Comparison of ENCODE assay signal across 15 cellular contexts in the genomic region with DNA sequence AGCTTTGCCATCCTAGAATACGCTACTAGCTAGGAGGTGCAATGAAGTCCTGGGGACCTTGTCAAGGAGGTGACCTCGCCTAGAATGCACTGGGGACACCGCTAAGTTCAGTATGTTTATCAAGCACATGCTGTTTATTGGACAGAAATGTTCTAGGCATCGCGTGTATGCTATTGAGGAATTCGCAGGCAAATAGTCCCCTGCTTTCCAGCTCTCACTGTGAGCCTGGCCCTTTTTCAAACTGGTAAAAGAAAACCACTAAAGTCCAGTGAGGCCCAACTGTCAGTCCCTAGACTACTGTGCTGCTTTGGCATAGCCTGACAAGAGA. TPM values are rescaled to one million over a fixed set of nuclear protein-coding genes. Genes with fewer than 3 reads are reported as not detected.
A peak's percentile ranks its signal among the peaks of the same experiment; 100 is the strongest.
DNase-seq lines count a peak whose midpoint lies in the region; ATAC-seq, FAIRE-seq and TF ChIP-seq lines count a peak whose summit lies in the region.
"Had no signal": no experiment of that assay in that cellular context is flagged by ENCODE, and none has a peak within 500 bp of the region (broad histone marks: within the 10 kb centered on the region; RNA-seq: fewer than 3 reads in every experiment).

No MANE protein-coding gene starts in this region.

- in situ Hi-C loops in HepG2 (cut with HindIII; ENCODE audit: extremely low pct_ligation_motif_present, low pct_unique_long_range_greater_than_20kb): no loop called here

- no peaks in the 10 kb centered on the region for H3K9me3 Mint-ChIP-seq in activated CD4-positive, alpha-beta memory T cell treated with anti-CD3 and anti-CD28 coated beads for 36 hours
- H3K9me3 Mint-ChIP-seq in memory B cell: no peaks in the 10 kb centered on the region

- H3K27me3 Mint-ChIP-seq in activated CD4-positive, alpha-beta memory T cell treated with anti-CD3 and anti-CD28 coated beads for 36 hours: no peaks in the 10 kb centered on the region
- H3K27me3 Mint-ChIP-seq in memory B cell: no peaks in the 10 kb centered on the region

- peak overlapping the region; percentile 37 for H3K4me3 Mint-ChIP-seq in activated CD4-positive, alpha-beta memory T cell treated with anti-CD3 and anti-CD28 coated beads for 36 hours
- H3K4me3 Mint-ChIP-seq in memory B cell: peak overlapping the region; percentile 57

- POLR2A ChIA-PET in HepG2 (lab: Yijun Ruan, JAX): interaction anchor here (2.1 to 3.0 kb wide), 3 partner anchors 11 to 124 kb away, joined by 7 to 14 read pairs (median 10); partner anchors contain the start of genes ERAL1, RPL23A and TLCD1
- POLR2A ChIA-PET in activated CD4-positive, alpha-beta memory T cell treated with anti-CD3 and anti-CD28 coated beads for 36 hours (lab: Charles Lee): interaction anchor here (0.5 kb wide), 1 partner anchor 14 kb away, joined by 3 read pairs; no protein-coding TSS in a partner anchor

- H3K27me3 ChIP-seq in HepG2 (ENCODE audit: control insufficient read depth in 1 of 2, insufficient read depth in 2 of 2, low read length in 2 of 2) (no peaks in the 10 kb centered on the region; a peak in 1 of 5 replicates), right lobe of liver (no peaks in the 10 kb centered on the region)

- H3K36me3 Mint-ChIP-seq in activated CD4-positive, alpha-beta memory T cell treated with anti-CD3 and anti-CD28 coated beads for 36 hours: no peaks in the 10 kb centered on the region
- no peaks in the 10 kb centered on the region for H3K36me3 Mint-ChIP-seq in memory B cell

- no peaks in the 10 kb centered on the region for H3K9me3 ChIP-seq in HepG2 (ENCODE audit: low read length)
- no peaks in the 10 kb centered on the region for H3K9me3 ChIP-seq in right lobe of liver

- CTCF ChIA-PET in HepG2 (lab: Yijun Ruan, JAX; ENCODE audit: low intra/inter-chr PET ratio, low total read pairs): no interaction called here
- CTCF ChIA-PET in activated CD4-positive, alpha-beta memory T cell treated with anti-CD3 and anti-CD28 coated beads for 36 hours (lab: Charles Lee): interaction anchor here (0.9 to 1.4 kb wide), 2 partner anchors 11 to 80 kb away, joined by 3 to 6 read pairs; no protein-coding TSS in a partner anchor

- H2AFZ ChIP-seq in HepG2 (ENCODE audit: low read length): no peak overlapping the region

- ATAC-seq in HepG2 (no peak), right lobe of liver (no peak), memory B cell (ENCODE audit: low read depth) (no peak), HG03520 (IDR thresholded peaks at IDR 0.05; ENCODE audit: unreplicated experiment) (no peak), GM21381 (IDR thresholded peaks at IDR 0.05; ENCODE audit: unreplicated experiment) (no peak), GM21528 (IDR thresholded peaks at IDR 0.05; ENCODE audit: low FRiP score, unreplicated experiment) (no peak)

- TF ChIP-seq POLR2A in HepG2 (IDR thresholded peaks at IDR 0.05; ENCODE audit: insufficient read depth in 1 of 2, low read depth in 2 of 2, low read length in 2 of 2) (no peak), right lobe of liver (IDR thresholded peaks at IDR 0.05) (no peak)

- H3K27ac ChIP-seq in HepG2 (ENCODE audit: extremely low read length, insufficient read depth, low read length) (no peak overlapping the region), right lobe of liver (no peak overlapping the region)
- H3K27ac ChIP-seq: KMS-11 had no signal

- H3K4me1 ChIP-seq in HepG2 (ENCODE audit: insufficient read depth, low read length) (peaks cover 20% of the 10 kb centered on the region), right lobe of liver (peaks cover 0 to 7% (median 0%) of the 10 kb centered on the region in 4 donors)

- no peak overlapping the region for H3K27ac Mint-ChIP-seq in activated CD4-positive, alpha-beta memory T cell treated with anti-CD3 and anti-CD28 coated beads for 36 hours
- no peak overlapping the region for H3K27ac Mint-ChIP-seq in memory B cell

- intact Hi-C loops in HepG2 (cut with micrococcal nuclease; ENCODE audit: unreplicated experiment): loop anchor here (2.0 to 5.0 kb wide), 3 partner anchors 36 to 81 kb away; no protein-coding TSS in a partner anchor
- intact Hi-C loops in right lobe of liver (cut with DNase I): no loop called here
- intact Hi-C loops in activated CD4-positive, alpha-beta memory T cell treated with anti-CD3 and anti-CD28 coated beads for 36 hours (cut with micrococcal nuclease): loop anchor here (2.0 kb wide), 1 partner anchor 117 kb away; the partner anchor contains the start of gene TLCD1

- WGBS in HepG2 (ENCODE audit: low lambda C conversion rate): 56% methylated on average over 5 of the region's 6 CpGs
- WGBS in right lobe of liver (ENCODE audit: insufficient coverage, low coverage, low lambda C conversion rate, missing lambda C conversion rate): 92% methylated on average over 6 of the region's 6 CpGs

- no peak for FAIRE-seq in HepG2 (lab: Jason Lieb, UNC)
- FAIRE-seq: frontal cortex, GM12891, RCC 7860 had no signal

- no peak overlapping the region for H3K9ac ChIP-seq in HepG2 (ENCODE audit: insufficient read depth, low read depth, low read length)
- H3K9ac ChIP-seq: KMS-11 had no signal

- TF ChIP-seq CTCF in HepG2 (CRISPR knock-in tag; IDR thresholded peaks at IDR 0.05) (no peak), right lobe of liver (IDR thresholded peaks at IDR 0.05) (no peak)

- H3K36me3 ChIP-seq in HepG2 (replicated peaks in 1 of 2; ENCODE audit: control insufficient read depth in 1 of 2, insufficient read depth in 2 of 2, low read length in 2 of 2) (no peaks in the 10 kb centered on the region), right lobe of liver (no peaks in the 10 kb centered on the region)

- TF ChIP-seq EP300 in HepG2 (IDR thresholded peaks at IDR 0.05; ENCODE audit: low read depth in 2 of 2, low read length in 2 of 2) (no peak), HepG2 (CRISPR knock-in tag; IDR thresholded peaks at IDR 0.05; ENCODE audit: borderline replicate concordance) (no peak)

- H3K4me2 ChIP-seq in HepG2 (ENCODE audit: low read depth, low read length): no peak overlapping the region

- BruUV-seq in HepG2 (replicated peaks; lab: Mats Ljungman, UMichigan): no TSS peak

- peaks cover 24% of the 10 kb centered on the region for H3K4me1 Mint-ChIP-seq in activated CD4-positive, alpha-beta memory T cell treated with anti-CD3 and anti-CD28 coated beads for 36 hours (ENCODE audit: low read depth)
- peaks cover 10% of the 10 kb centered on the region for H3K4me1 Mint-ChIP-seq in memory B cell

- no peak for DNase-seq in HepG2 (ENCODE audit: low spot score)
- DNase-seq in right lobe of liver: no peak
- no peak for DNase-seq in activated CD4-positive, alpha-beta memory T cell treated with anti-CD3 and anti-CD28 coated beads for 36 hours
- no peak for DNase-seq in memory B cell (ENCODE audit: low spot score in 2 of 2)
- no peak for DNase-seq in KG1 (lab: John Stamatoyannopoulos, UW)
- DNase-seq: effector CD8-positive, alpha-beta T cell; NCI-H1694 treated with DMSO at 0.1 percent for 48 hours; NCI-H524 treated with DMSO at 0.1 percent for 48 hours had no signal

- no peak for TF ChIP-seq RAD21 in HepG2 (CRISPR knock-in tag; IDR thresholded peaks at IDR 0.05)

- no peak overlapping the region for H3K4me3 ChIP-seq in HepG2 (replicated peaks in 1 of 3; ENCODE audit: insufficient read depth in 1 of 3, low read depth in 2 of 3, low read length in 3 of 3)
- no peak overlapping the region for H3K4me3 ChIP-seq in right lobe of liver

- H3K79me2 ChIP-seq in HepG2 (ENCODE audit: insufficient read depth, low read length): peaks cover 30% of the 10 kb centered on the region

- H4K20me1 ChIP-seq in HepG2 (ENCODE audit: insufficient read depth, low read length): no peaks in the 10 kb centered on the region

RNA-seq across cellular contexts. Expression of gene FAM222B, which starts 1.2 kb away (rescaled TPM):
- 3.5 and 4.7 TPM in 2 replicates for total RNA-seq in HepG2 (2016; rRNA removed; fragmentation: Illumina TruSeq; extraction: Trizol)
- 1.7 and 2.5 TPM in 2 replicates for total RNA-seq in HepG2 (2016; cell fraction: cytosol; rRNA removed; fragmentation: Illumina TruSeq; extraction: Trizol; ENCODE audit: low read depth)
- 2.9 and 3.4 TPM in 2 replicates for total RNA-seq in HepG2 (2016; cell fraction: insoluble cytoplasmic fraction; rRNA removed; fragmentation: Illumina TruSeq; extraction: Trizol)
- total RNA-seq in HepG2 (2016; cell fraction: membrane; rRNA removed; fragmentation: Illumina TruSeq; extraction: Trizol): 7.9 and 9.0 TPM in 2 replicates
- 2.9 and 4.4 TPM in 2 replicates for total RNA-seq in HepG2 (2016; cell fraction: nucleus; rRNA removed; fragmentation: Illumina TruSeq; extraction: Trizol)
- 7.3 TPM in 2 replicates for polyA plus RNA-seq in HepG2 (2011; rRNA removed)
- 8.0 and 8.4 TPM in 2 replicates for polyA plus RNA-seq in HepG2 (2011; cell fraction: cytosol; rRNA removed)
- 11.3 and 13.9 TPM in 2 replicates for polyA plus RNA-seq in HepG2 (2011; cell fraction: nucleus; rRNA removed)
- polyA plus RNA-seq in HepG2 (2012): 9.8 and 13.0 TPM in 2 replicates
- 4.0 and 4.6 TPM in 2 replicates for polyA plus RNA-seq in HepG2 (2016; cell fraction: cytosol; fragmentation: Illumina TruSeq; extraction: Trizol; ENCODE audit: low read depth)
- polyA plus RNA-seq in HepG2 (2016; cell fraction: insoluble cytoplasmic fraction; fragmentation: Illumina TruSeq; extraction: Trizol; ENCODE audit: low read depth): 9.3 and 13.6 TPM in 2 replicates
- 14.0 and 18.6 TPM in 2 replicates for polyA plus RNA-seq in HepG2 (2016; cell fraction: membrane; fragmentation: Illumina TruSeq; extraction: Trizol; ENCODE audit: low read depth)
- 10.1 and 11.0 TPM in 2 replicates for polyA plus RNA-seq in HepG2 (2016; cell fraction: nucleus; fragmentation: Illumina TruSeq; extraction: Trizol; ENCODE audit: insufficient read depth, low read depth)
- polyA minus RNA-seq in HepG2 (2011; rRNA and poly(A)+ RNA removed; ENCODE audit: low replicate concordance): 14.1 and 27.8 TPM in 2 replicates
- 12.3 and 12.7 TPM in 2 replicates for polyA minus RNA-seq in HepG2 (2011; cell fraction: cytosol; rRNA and poly(A)+ RNA removed)
- 12.6 and 12.8 TPM in 2 replicates for polyA minus RNA-seq in HepG2 (2011; cell fraction: nucleus; rRNA and poly(A)+ RNA removed)
- total RNA-seq in right lobe of liver: 10 to 100 TPM in 1 of 6 experiments, 1 to 10 TPM in 5; 5.8 to 12.0 (median 8.8) TPM
- 10 to 100 TPM; 18.6 to 21.5 TPM for total RNA-seq in activated CD4-positive, alpha-beta memory T cell treated with anti-CD3 and anti-CD28 coated beads for 36 hours

RNA-seq across cellular contexts. Expression of gene ERAL1, which starts 11.0 kb away (rescaled TPM):
- total RNA-seq in HepG2 (2016; rRNA removed; fragmentation: Illumina TruSeq; extraction: Trizol) (46.9 and 50.7 TPM in 2 replicates), right lobe of liver (10 to 100 TPM; 21.6 to 47.1 (median 23.4) TPM)
- total RNA-seq in HepG2 (2016; cell fraction: cytosol; rRNA removed; fragmentation: Illumina TruSeq; extraction: Trizol; ENCODE audit: low read depth): 8.5 and 10.0 TPM in 2 replicates
- total RNA-seq in HepG2 (2016; cell fraction: insoluble cytoplasmic fraction; rRNA removed; fragmentation: Illumina TruSeq; extraction: Trizol): 48.8 and 50.6 TPM in 2 replicates
- total RNA-seq in HepG2 (2016; cell fraction: membrane; rRNA removed; fragmentation: Illumina TruSeq; extraction: Trizol): 17.1 and 19.7 TPM in 2 replicates
- total RNA-seq in HepG2 (2016; cell fraction: nucleus; rRNA removed; fragmentation: Illumina TruSeq; extraction: Trizol): 28.7 and 36.3 TPM in 2 replicates
- 72.2 and 73.5 TPM in 2 replicates for polyA plus RNA-seq in HepG2 (2011; rRNA removed)
- 72.3 and 85.9 TPM in 2 replicates for polyA plus RNA-seq in HepG2 (2011; cell fraction: cytosol; rRNA removed)
- polyA plus RNA-seq in HepG2 (2011; cell fraction: nucleus; rRNA removed): 55.6 and 60.0 TPM in 2 replicates
- 42.4 and 45.1 TPM in 2 replicates for polyA plus RNA-seq in HepG2 (2012)
- polyA plus RNA-seq in HepG2 (2016; cell fraction: cytosol; fragmentation: Illumina TruSeq; extraction: Trizol; ENCODE audit: low read depth): 13.8 and 14.3 TPM in 2 replicates
- 78.5 and 84.9 TPM in 2 replicates for polyA plus RNA-seq in HepG2 (2016; cell fraction: insoluble cytoplasmic fraction; fragmentation: Illumina TruSeq; extraction: Trizol; ENCODE audit: low read depth)
- polyA plus RNA-seq in HepG2 (2016; cell fraction: membrane; fragmentation: Illumina TruSeq; extraction: Trizol; ENCODE audit: low read depth): 24.1 and 26.2 TPM in 2 replicates
- polyA plus RNA-seq in HepG2 (2016; cell fraction: nucleus; fragmentation: Illumina TruSeq; extraction: Trizol; ENCODE audit: insufficient read depth, low read depth): 72.4 and 76.9 TPM in 2 replicates
- polyA minus RNA-seq in HepG2 (2011; rRNA and poly(A)+ RNA removed; ENCODE audit: low replicate concordance): 142 and 176 TPM in 2 replicates
- 44.2 and 52.7 TPM in 2 replicates for polyA minus RNA-seq in HepG2 (2011; cell fraction: cytosol; rRNA and poly(A)+ RNA removed)
- polyA minus RNA-seq in HepG2 (2011; cell fraction: nucleus; rRNA and poly(A)+ RNA removed): 29.7 and 30.6 TPM in 2 replicates
- 10 to 100 TPM; 43.0 to 48.5 TPM for total RNA-seq in activated CD4-positive, alpha-beta memory T cell treated with anti-CD3 and anti-CD28 coated beads for 36 hours

RNA-seq across cellular contexts. Expression of gene FLOT2, which starts 53.8 kb away (rescaled TPM):
- total RNA-seq in HepG2 (2016; rRNA removed; fragmentation: Illumina TruSeq; extraction: Trizol): 54.3 and 60.7 TPM in 2 replicates
- total RNA-seq in HepG2 (2016; cell fraction: cytosol; rRNA removed; fragmentation: Illumina TruSeq; extraction: Trizol; ENCODE audit: low read depth): 21.0 and 27.1 TPM in 2 replicates
- total RNA-seq in HepG2 (2016; cell fraction: insoluble cytoplasmic fraction; rRNA removed; fragmentation: Illumina TruSeq; extraction: Trizol): 53.0 and 55.0 TPM in 2 replicates
- 55.4 and 58.7 TPM in 2 replicates for total RNA-seq in HepG2 (2016; cell fraction: membrane; rRNA removed; fragmentation: Illumina TruSeq; extraction: Trizol)
- 31.5 and 32.6 TPM in 2 replicates for total RNA-seq in HepG2 (2016; cell fraction: nucleus; rRNA removed; fragmentation: Illumina TruSeq; extraction: Trizol)
- polyA plus RNA-seq in HepG2 (2011; rRNA removed): 54.5 and 60.6 TPM in 2 replicates
- polyA plus RNA-seq in HepG2 (2011; cell fraction: cytosol; rRNA removed): 66.4 and 77.9 TPM in 2 replicates
- 62.5 and 67.8 TPM in 2 replicates for polyA plus RNA-seq in HepG2 (2011; cell fraction: nucleus; rRNA removed)
- polyA plus RNA-seq in HepG2 (2012): 42.3 and 50.0 TPM in 2 replicates
- polyA plus RNA-seq in HepG2 (2016; cell fraction: cytosol; fragmentation: Illumina TruSeq; extraction: Trizol; ENCODE audit: low read depth): 27.5 and 28.8 TPM in 2 replicates
- polyA plus RNA-seq in HepG2 (2016; cell fraction: insoluble cytoplasmic fraction; fragmentation: Illumina TruSeq; extraction: Trizol; ENCODE audit: low read depth): 48.1 and 64.0 TPM in 2 replicates
- polyA plus RNA-seq in HepG2 (2016; cell fraction: membrane; fragmentation: Illumina TruSeq; extraction: Trizol; ENCODE audit: low read depth): 49.0 and 54.8 TPM in 2 replicates
- polyA plus RNA-seq in HepG2 (2016; cell fraction: nucleus; fragmentation: Illumina TruSeq; extraction: Trizol; ENCODE audit: insufficient read depth, low read depth): 64.4 and 67.0 TPM in 2 replicates
- polyA minus RNA-seq in HepG2 (2011; rRNA and poly(A)+ RNA removed; ENCODE audit: low replicate concordance): 124 and 166 TPM in 2 replicates
- 35.9 and 59.2 TPM in 2 replicates for polyA minus RNA-seq in HepG2 (2011; cell fraction: cytosol; rRNA and poly(A)+ RNA removed)
- 14.0 and 19.0 TPM in 2 replicates for polyA minus RNA-seq in HepG2 (2011; cell fraction: nucleus; rRNA and poly(A)+ RNA removed)
- 100 to 1,000 TPM in 1 of 6 experiments, 10 to 100 TPM in 5; 64.9 to 131 (median 82.8) TPM for total RNA-seq in right lobe of liver
- total RNA-seq in activated CD4-positive, alpha-beta memory T cell treated with anti-CD3 and anti-CD28 coated beads for 36 hours: 100 to 1,000 TPM; 110 to 118 TPM

RNA-seq across cellular contexts. Expression of gene DHRS13, which starts 59.1 kb away (rescaled TPM):
- total RNA-seq in HepG2 (2016; rRNA removed; fragmentation: Illumina TruSeq; extraction: Trizol) (7.6 and 12.6 TPM in 2 replicates), right lobe of liver (10 to 100 TPM in 3 of 6 experiments, 1 to 10 TPM in 3; 3.4 to 27.4 (median 8.8) TPM)
- total RNA-seq in HepG2 (2016; cell fraction: cytosol; rRNA removed; fragmentation: Illumina TruSeq; extraction: Trizol; ENCODE audit: low read depth): 3.8 and 4.4 TPM in 2 replicates
- total RNA-seq in HepG2 (2016; cell fraction: insoluble cytoplasmic fraction; rRNA removed; fragmentation: Illumina TruSeq; extraction: Trizol): 6.5 and 14.0 TPM in 2 replicates
- 8.0 and 9.3 TPM in 2 replicates for total RNA-seq in HepG2 (2016; cell fraction: membrane; rRNA removed; fragmentation: Illumina TruSeq; extraction: Trizol)
- 9.7 and 11.6 TPM in 2 replicates for total RNA-seq in HepG2 (2016; cell fraction: nucleus; rRNA removed; fragmentation: Illumina TruSeq; extraction: Trizol)
- 11.8 and 14.9 TPM in 2 replicates for polyA plus RNA-seq in HepG2 (2011; rRNA removed)
- 17.3 and 17.4 TPM in 2 replicates for polyA plus RNA-seq in HepG2 (2011; cell fraction: cytosol; rRNA removed)
- polyA plus RNA-seq in HepG2 (2011; cell fraction: nucleus; rRNA removed): 8.7 and 11.2 TPM in 2 replicates
- polyA plus RNA-seq in HepG2 (2012): 3.6 and 6.3 TPM in 2 replicates
- 4.0 and 5.3 TPM in 2 replicates for polyA plus RNA-seq in HepG2 (2016; cell fraction: cytosol; fragmentation: Illumina TruSeq; extraction: Trizol; ENCODE audit: low read depth)
- 8.0 and 9.0 TPM in 2 replicates for polyA plus RNA-seq in HepG2 (2016; cell fraction: insoluble cytoplasmic fraction; fragmentation: Illumina TruSeq; extraction: Trizol; ENCODE audit: low read depth)
- polyA plus RNA-seq in HepG2 (2016; cell fraction: membrane; fragmentation: Illumina TruSeq; extraction: Trizol; ENCODE audit: low read depth): 7.0 and 7.5 TPM in 2 replicates
- polyA plus RNA-seq in HepG2 (2016; cell fraction: nucleus; fragmentation: Illumina TruSeq; extraction: Trizol; ENCODE audit: insufficient read depth, low read depth): 20.2 and 21.1 TPM in 2 replicates
- 15.0 and 24.2 TPM in 2 replicates for polyA minus RNA-seq in HepG2 (2011; rRNA and poly(A)+ RNA removed; ENCODE audit: low replicate concordance)
- polyA minus RNA-seq in HepG2 (2011; cell fraction: cytosol; rRNA and poly(A)+ RNA removed): 5.9 and 8.7 TPM in 2 replicates
- 5.2 and 7.8 TPM in 2 replicates for polyA minus RNA-seq in HepG2 (2011; cell fraction: nucleus; rRNA and poly(A)+ RNA removed)
- total RNA-seq in activated CD4-positive, alpha-beta memory T cell treated with anti-CD3 and anti-CD28 coated beads for 36 hours: 10 to 100 TPM; 18.0 to 20.6 TPM

Comparison
In these comparisons a context has a peak if more than half of its experiments do, and no peak if none do; other contexts are left out.
1. intact Hi-C loops: an anchor here in HepG2 (2.0 to 5.0 kb wide) and activated CD4-positive, alpha-beta memory T cell treated with anti-CD3 and anti-CD28 coated beads for 36 hours (2.0 kb wide); none called in right lobe of liver.